ENCODE assay signal across 6 cellular contexts in the genomic region with DNA sequence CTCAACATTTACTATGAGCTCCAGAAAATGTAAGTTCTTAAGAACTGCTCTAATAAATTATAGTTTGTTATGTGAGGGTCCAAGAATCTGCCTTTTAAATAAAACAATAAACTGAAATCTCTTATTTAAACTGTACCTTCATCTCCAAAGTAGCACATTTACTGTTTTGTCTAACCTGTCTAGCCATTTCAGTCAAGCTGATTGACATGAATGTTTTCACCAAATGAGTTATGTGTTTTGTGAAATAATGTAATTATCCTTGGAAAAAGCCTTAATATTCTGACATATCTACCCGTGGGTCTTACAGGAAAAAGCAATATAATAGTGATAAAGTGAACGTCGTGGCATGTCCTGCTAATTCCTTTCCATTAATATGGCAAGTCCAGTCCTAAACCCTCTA. TPM values are rescaled to one million over a fixed set of nuclear protein-coding genes. Genes with fewer than 3 reads are reported as not detected.
"Had no signal": no experiment of that assay in that cellular context is flagged by ENCODE, and none has a peak within 500 bp of the region (broad histone marks: within the 10 kb centered on the region; RNA-seq: fewer than 3 reads in every experiment).

No MANE protein-coding gene starts in this region.

- ATAC-seq: HepG2, K562 had no signal

- H3K4me3 ChIP-seq: K562 had no signal

- H3K27ac ChIP-seq: HL-60 had no signal

- DNase-seq: IMR-90, KBM-7 had no signal

RNA-seq across cellular contexts. Expression of gene OPRM1, which starts 57.8 kb away (rescaled TPM):
- polyA plus RNA-seq: HepG2, IgD-negative memory B cell, IMR-90, K562 had no signal
